10 cellular contexts compared by ENCODE assay signal in genomic region chr7:129368389-129368986, GRCh38.
DNase-seq lines count a peak whose midpoint lies in the region; ATAC-seq and TF ChIP-seq lines count a peak whose summit lies in the region.
"Had no signal": no experiment of that assay in that cellular context is flagged by ENCODE, and none has a peak within 500 bp of the region (broad histone marks: within the 10 kb centered on the region; RNA-seq: fewer than 3 reads in every experiment).

No MANE protein-coding gene starts in this region.

- POLR2A ChIA-PET in activated CD4-positive, alpha-beta memory T cell treated with anti-CD3 and anti-CD28 coated beads for 36 hours (lab: Charles Lee): interaction anchor here (0.6 to 2.0 kb wide), 8 partner anchors 9 to 117 kb away, joined by 3 to 14 read pairs (median 4); partner anchors contain the start of gene STRIP2

- ATAC-seq in GM18861 (IDR thresholded peaks at IDR 0.05; ENCODE audit: unreplicated experiment) (peak; percentile 29), HG02571 (IDR thresholded peaks at IDR 0.05; ENCODE audit: unreplicated experiment) (peak; percentile 34), right cardiac atrium (no peak)

- H3K27ac Mint-ChIP-seq in activated CD4-positive, alpha-beta memory T cell treated with anti-CD3 and anti-CD28 coated beads for 36 hours: peak overlapping the region; percentile 84

- H3K4me2 ChIP-seq in osteoblast (ENCODE audit: insufficient read depth, low read length): peak overlapping the region; percentile 81

- no peak for TF ChIP-seq POLR2A in sigmoid colon (IDR thresholded peaks at IDR 0.05)

- TF ChIP-seq EP300 in sigmoid colon (IDR thresholded peaks at IDR 0.05): no peak

- H3K27ac ChIP-seq in osteoblast (ENCODE audit: low read depth, low read length) (no peak overlapping the region), sigmoid colon (peak overlapping the region in 1 of 4 donors; percentile 10), right cardiac atrium (ENCODE audit: low read length) (no peak overlapping the region)
- H3K27ac ChIP-seq: HL-60, left ventricle myocardium inferior had no signal

- no peaks in the 10 kb centered on the region for H3K27me3 Mint-ChIP-seq in activated CD4-positive, alpha-beta memory T cell treated with anti-CD3 and anti-CD28 coated beads for 36 hours

- no peaks in the 10 kb centered on the region for H3K27me3 ChIP-seq in osteoblast (ENCODE audit: insufficient read depth, low read length)
- H3K27me3 ChIP-seq in sigmoid colon: no peaks in the 10 kb centered on the region
- H3K27me3 ChIP-seq in right cardiac atrium (ENCODE audit: control insufficient read depth, insufficient read depth): no peaks in the 10 kb centered on the region

- no peaks in the 10 kb centered on the region for H4K20me1 ChIP-seq in osteoblast (ENCODE audit: insufficient read depth, low read length)

- H3K36me3 ChIP-seq in osteoblast (ENCODE audit: insufficient read depth, low read length) (no peaks in the 10 kb centered on the region), sigmoid colon (no peaks in the 10 kb centered on the region)
- H3K36me3 ChIP-seq: left ventricle myocardium inferior had no signal

- no peaks in the 10 kb centered on the region for H3K36me3 Mint-ChIP-seq in activated CD4-positive, alpha-beta memory T cell treated with anti-CD3 and anti-CD28 coated beads for 36 hours

- H3K79me2 ChIP-seq in osteoblast (ENCODE audit: insufficient read depth, low read length): no peaks in the 10 kb centered on the region

- H3K4me1 ChIP-seq in osteoblast (ENCODE audit: insufficient read depth, low read length) (peaks cover 9% of the 10 kb centered on the region), sigmoid colon (peaks cover 0 to 3% (median 0%) of the 10 kb centered on the region in 4 donors), right cardiac atrium (ENCODE audit: control insufficient read depth, insufficient read depth, low read length) (peaks cover 2% of the 10 kb centered on the region)

- TF ChIP-seq CTCF in osteoblast (IDR thresholded peaks at IDR 0.05; ENCODE audit: extremely low read depth, low read depth, low read length) (no peak), sigmoid colon (IDR thresholded peaks at IDR 0.05) (no peak)

- H3K4me3 ChIP-seq in osteoblast (ENCODE audit: insufficient read depth, low read length) (peak overlapping the region; percentile 57), sigmoid colon (peak overlapping the region in 1 of 4 donors; percentile 11), right cardiac atrium (ENCODE audit: low read length) (no peak overlapping the region)

- peak overlapping the region; percentile 52 for H3K4me3 Mint-ChIP-seq in activated CD4-positive, alpha-beta memory T cell treated with anti-CD3 and anti-CD28 coated beads for 36 hours

- DNase-seq in activated CD4-positive, alpha-beta memory T cell treated with anti-CD3 and anti-CD28 coated beads for 36 hours: peak; percentile 61
- DNase-seq in osteoblast (ENCODE audit: insufficient read length, low spot score, missing footprints) (no peak), sigmoid colon (no peak), DMS114 treated with DMSO at 0.1 percent for 48 hours (lab: John Stamatoyannopoulos, UW; ENCODE audit: unreplicated experiment) (no peak), right cardiac atrium (no peak), NCI-H2227 treated with DMSO at 0.1 percent for 48 hours (lab: John Stamatoyannopoulos, UW) (no peak)
- DNase-seq: left ventricle myocardium inferior had no signal

- 12 to 39% methylated on average over 7 of the region's 7 CpGs for WGBS in sigmoid colon, 2 donors
- 50% methylated on average over 7 of the region's 7 CpGs for WGBS in right cardiac atrium

- H3K9me3 ChIP-seq in osteoblast (ENCODE audit: low read depth, low read length): no peaks in the 10 kb centered on the region
- H3K9me3 ChIP-seq in sigmoid colon: no peaks in the 10 kb centered on the region
- H3K9me3 ChIP-seq in right cardiac atrium (ENCODE audit: control insufficient read depth, low read length): no peaks in the 10 kb centered on the region
- H3K9me3 ChIP-seq: left ventricle myocardium inferior had no signal

- no peaks in the 10 kb centered on the region for H3K9me3 Mint-ChIP-seq in activated CD4-positive, alpha-beta memory T cell treated with anti-CD3 and anti-CD28 coated beads for 36 hours

- CTCF ChIA-PET in activated CD4-positive, alpha-beta memory T cell treated with anti-CD3 and anti-CD28 coated beads for 36 hours (lab: Charles Lee): interaction anchor here (0.6 to 4.6 kb wide), 49 partner anchors 10 to 461 kb away, joined by 3 to 145 read pairs (median 6); partner anchors contain the start of gene STRIP2

- intact Hi-C loops in activated CD4-positive, alpha-beta memory T cell treated with anti-CD3 and anti-CD28 coated beads for 36 hours (cut with micrococcal nuclease): loop anchor here (1.0 to 5.0 kb wide), 8 partner anchors 8 to 459 kb away; no protein-coding TSS in a partner anchor
- intact Hi-C loops in sigmoid colon (cut with DNase I): loop anchor here (10.0 kb wide), 2 partner anchors 266 to 456 kb away; no protein-coding TSS in a partner anchor
- intact Hi-C loops in right cardiac atrium (cut with DNase I): loop anchor here (2.0 to 10.0 kb wide), 4 partner anchors 99 to 256 kb away; no protein-coding TSS in a partner anchor

- H3K4me1 Mint-ChIP-seq in activated CD4-positive, alpha-beta memory T cell treated with anti-CD3 and anti-CD28 coated beads for 36 hours (ENCODE audit: low read depth): peaks cover 40% of the 10 kb centered on the region

- no peak overlapping the region for H2AFZ ChIP-seq in osteoblast (ENCODE audit: low read length)

Comparison
In these comparisons a context has a peak if more than half of its experiments do, and no peak if none do; other contexts are left out.
1. ATAC-seq: peak in GM18861 (single experiment) and HG02571 (single experiment); none in right cardiac atrium (0 of 2).